ENCODE assay signal across 18 cellular contexts in the genomic region with DNA sequence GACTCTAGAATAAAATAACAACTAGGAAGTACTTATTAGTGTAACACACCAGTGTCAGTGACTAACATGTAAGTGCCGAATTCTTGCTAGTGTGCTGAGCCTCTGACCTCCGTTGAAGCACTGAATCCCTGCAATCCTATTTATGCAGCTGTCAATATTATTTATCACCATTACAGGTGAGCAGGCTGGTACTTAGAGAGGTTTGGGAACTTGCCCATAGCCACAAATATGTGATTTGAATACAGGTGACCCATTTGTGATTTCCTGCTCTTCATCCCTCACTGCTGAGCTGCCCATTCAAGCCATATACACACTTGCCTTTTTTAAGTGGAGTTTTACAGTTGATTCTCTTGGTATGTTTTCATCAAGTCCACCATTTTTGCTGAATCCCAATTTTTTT.
A peak's percentile ranks its signal among the peaks of the same experiment; 100 is the strongest.
DNase-seq lines count a peak whose midpoint lies in the region; ATAC-seq lines count a peak whose summit lies in the region.
"Had no signal": no experiment of that assay in that cellular context is flagged by ENCODE, and none has a peak within 500 bp of the region (broad histone marks: within the 10 kb centered on the region; RNA-seq: fewer than 3 reads in every experiment).

No MANE protein-coding gene starts in this region.

- in situ Hi-C loops in HAP-1 (cut with MboI; ENCODE audit: low sequenced_read_pairs): loop anchor here (25.0 kb wide), 2 partner anchors 1124 to 1374 kb away; partner anchors contain the start of gene SHQ1

- no peaks in the 10 kb centered on the region for H3K36me3 ChIP-seq in HAP-1 (replicated peaks)

- H3K4me3 ChIP-seq in HAP-1: no peak overlapping the region
- H3K4me3 ChIP-seq: hepatocyte had no signal

- no peak for ATAC-seq in HG03045 (IDR thresholded peaks at IDR 0.05; ENCODE audit: unreplicated experiment)
- ATAC-seq: esophagus mucosa, HCT116 had no signal

- H3K9me3 ChIP-seq in HAP-1: no peaks in the 10 kb centered on the region

- H3K4me1 ChIP-seq in HAP-1: no peaks in the 10 kb centered on the region

- DNase-seq in DMS53 (lab: John Stamatoyannopoulos, UW): peak; percentile 86
- peak; percentile 79 for DNase-seq in NCI-H146 (lab: John Stamatoyannopoulos, UW)
- peak; percentile 23 for DNase-seq in NCI-H69 (lab: John Stamatoyannopoulos, UW)
- peak; percentile 77 for DNase-seq in kidney tubule cell (ENCODE audit: low spot score)
- DNase-seq in medulla oblongata (ENCODE audit: extremely low spot score): no peak
- DNase-seq in stimulated activated CD4-positive, alpha-beta T cell treated with anti-CD3 and anti-CD28 coated beads, Interleukin-15, amount 100 ng/mL, for 24 hours: no peak
- no peak for DNase-seq in HAP-1 (ENCODE audit: low spot score in 2 of 2)
- DNase-seq: activated CD8-positive, alpha-beta memory T cell treated with anti-CD3 and anti-CD28 coated beads for 24 hours; activated effector memory CD4-positive, alpha-beta T cell treated with anti-CD3 and anti-CD28 coated beads, Interleukin-2, amount 50 U/mL, for 16 hours; dermis blood vessel endothelial cell; EL; IMR-90; OCI-M1; stimulated activated CD4-positive, alpha-beta T cell treated with anti-CD3 and anti-CD28 coated beads, Interleukin-12 subunit alpha, Interleukin-12 subunit beta, amount 100 ng/mL, for 4 hours had no signal

- no peaks in the 10 kb centered on the region for H3K27me3 ChIP-seq in HAP-1 (ENCODE audit: low read depth)
- H3K27me3 ChIP-seq: hepatocyte had no signal

Comparison
In these comparisons a context has a peak if more than half of its experiments do, and no peak if none do; other contexts are left out.
1. DNase-seq: peak in DMS53 (single experiment), NCI-H146 (single experiment), NCI-H69 (single experiment) and kidney tubule cell (single experiment); none in medulla oblongata (single experiment), stimulated activated CD4-positive, alpha-beta T cell treated with anti-CD3 and anti-CD28 coated beads, Interleukin-15, amount 100 ng/mL, for 24 hours (single experiment) and HAP-1 (0 of 2).